8 cellular contexts compared by ENCODE assay signal in the genomic region with DNA sequence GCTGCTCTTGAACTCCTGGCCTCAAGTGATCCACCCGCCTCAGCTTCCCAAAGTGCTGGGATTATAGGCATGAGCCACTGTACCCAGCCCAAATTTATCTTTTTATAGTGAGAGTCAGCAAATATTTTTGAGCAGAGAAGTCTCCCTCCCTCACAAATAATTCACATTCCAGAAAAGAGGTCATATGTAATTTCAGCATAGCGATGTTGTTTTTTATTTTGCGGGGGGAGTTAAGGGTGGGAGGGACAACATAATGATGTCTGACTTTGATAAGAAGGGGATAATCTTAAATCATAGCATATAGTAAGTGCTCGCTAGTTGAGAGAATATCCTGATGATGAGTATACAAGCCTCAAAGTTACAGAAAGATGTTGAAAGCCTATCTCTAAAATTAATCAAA.
"Had no signal": no experiment of that assay in that cellular context is flagged by ENCODE, and none has a peak within 500 bp of the region (broad histone marks: within the 10 kb centered on the region; RNA-seq: fewer than 3 reads in every experiment).

No MANE protein-coding gene starts in this region.

- H3K36me3 Mint-ChIP-seq: IgD-negative memory B cell had no signal

- H3K4me1 ChIP-seq: HAP-1 had no signal

- FAIRE-seq: HTR-8/SVneo had no signal

- H3K4me1 Mint-ChIP-seq: IgD-negative memory B cell had no signal

- H3K4me3 Mint-ChIP-seq: HFFc6, IgD-negative memory B cell had no signal

- H2AFZ ChIP-seq: GM23248 had no signal

- H3K4me3 ChIP-seq: GM23248, HAP-1 had no signal

- H3K27ac Mint-ChIP-seq: HFFc6, IgD-negative memory B cell had no signal

- H3K36me3 ChIP-seq: HAP-1 had no signal

- H3K9ac ChIP-seq: GM23248 had no signal

- DNase-seq: GM23248, GOT3, H7, HFFc6 had no signal

- H3K27ac ChIP-seq: GM23248 had no signal

- H3K9me3 ChIP-seq: HAP-1 had no signal

- ATAC-seq: HCT116 had no signal

- H3K27me3 Mint-ChIP-seq: IgD-negative memory B cell had no signal
